ENCODE assay signal across 13 cellular contexts in genomic region chr5:149733129-149733900, GRCh38. TPM values are rescaled to one million over a fixed set of nuclear protein-coding genes. Genes with fewer than 3 reads are reported as not detected.
DNase-seq lines count a peak whose midpoint lies in the region; ATAC-seq, FAIRE-seq and TF ChIP-seq lines count a peak whose summit lies in the region.
"Had no signal": no experiment of that assay in that cellular context is flagged by ENCODE, and none has a peak within 500 bp of the region (broad histone marks: within the 10 kb centered on the region; RNA-seq: fewer than 3 reads in every experiment).

No MANE protein-coding gene starts in this region.

- H3K9me3 Mint-ChIP-seq in activated T-cell treated with anti-CD3 and anti-CD28 coated beads, Interleukin-2, amount 50 U/mL, for 24 hours, result no peaks in the 10 kb centered on the region
- peaks cover 2% of the 10 kb centered on the region for H3K9me3 Mint-ChIP-seq in astrocyte (ENCODE audit: unreplicated experiment)
- H3K9me3 Mint-ChIP-seq in effector memory CD8-positive, alpha-beta T cell, result no peaks in the 10 kb centered on the region
- H3K9me3 Mint-ChIP-seq: activated naive CD8-positive, alpha-beta T cell treated with anti-CD3 and anti-CD28 coated beads, Interleukin-2, amount 10 ng/mL, durations not matched to agents 7 days and 5 days had no signal

- H2AFZ ChIP-seq in astrocyte (ENCODE audit: low read depth, low read length), result no peak overlapping the region

- no peak for ATAC-seq in effector memory CD8-positive, alpha-beta T cell (replicated peaks)

- H3K79me2 ChIP-seq in astrocyte (ENCODE audit: insufficient read depth, low read length), result no peaks in the 10 kb centered on the region

- H3K36me3 Mint-ChIP-seq in activated T-cell treated with anti-CD3 and anti-CD28 coated beads, Interleukin-2, amount 50 U/mL, for 24 hours (ENCODE audit: low read depth), result peaks cover 14% of the 10 kb centered on the region
- H3K36me3 Mint-ChIP-seq in astrocyte (ENCODE audit: low read depth, unreplicated experiment), result peaks cover 3% of the 10 kb centered on the region
- peaks cover 8% of the 10 kb centered on the region for H3K36me3 Mint-ChIP-seq in effector memory CD8-positive, alpha-beta T cell (ENCODE audit: insufficient read depth)
- H3K36me3 Mint-ChIP-seq: activated naive CD8-positive, alpha-beta T cell treated with anti-CD3 and anti-CD28 coated beads, Interleukin-2, amount 10 ng/mL, durations not matched to agents 7 days and 5 days had no signal

- H3K27ac ChIP-seq in astrocyte (ENCODE audit: low read depth, low read length) (no peak overlapping the region), mucosa of rectum (ENCODE audit: low read depth in 2 of 2, low read length in 2 of 2) (peak overlapping the region; percentile 95 to 96), subcutaneous abdominal adipose tissue (ENCODE audit: low read depth, low read length) (peak overlapping the region; percentile 84)
- H3K27ac ChIP-seq: KMS-11, neutrophil had no signal

- H3K4me2 ChIP-seq in astrocyte (ENCODE audit: low read length), result no peak overlapping the region

- no peaks in the 10 kb centered on the region for H3K9me3 ChIP-seq in astrocyte (ENCODE audit: insufficient read depth, low read depth, low read length)
- no peaks in the 10 kb centered on the region for H3K9me3 ChIP-seq in mucosa of rectum (ENCODE audit: control insufficient read depth in 2 of 2, low read length in 2 of 2)
- no peaks in the 10 kb centered on the region for H3K9me3 ChIP-seq in subcutaneous abdominal adipose tissue (ENCODE audit: control insufficient read depth in 5 of 5, low read length in 5 of 5)
- H3K9me3 ChIP-seq: neutrophil had no signal

- H3K9ac ChIP-seq in astrocyte (ENCODE audit: low read length) (no peak overlapping the region), mucosa of rectum (ENCODE audit: low read depth in 1 of 2, low read length in 2 of 2) (peak overlapping the region; percentile 48 to 96), subcutaneous abdominal adipose tissue (ENCODE audit: low read length in 5 of 5) (peak overlapping the region in 4 of 5 donors; percentile 8 to 87 (median 60))
- H3K9ac ChIP-seq: KMS-11 had no signal

- peaks cover 11% of the 10 kb centered on the region for H3K4me1 Mint-ChIP-seq in activated T-cell treated with anti-CD3 and anti-CD28 coated beads, Interleukin-2, amount 50 U/mL, for 24 hours (ENCODE audit: low read depth)
- H3K4me1 Mint-ChIP-seq in astrocyte (ENCODE audit: low read depth, unreplicated experiment), result peaks cover 14% of the 10 kb centered on the region
- H3K4me1 Mint-ChIP-seq in effector memory CD8-positive, alpha-beta T cell (ENCODE audit: low read depth in 2 of 2), result no peaks in the 10 kb centered on the region

- H3K4me3 Mint-ChIP-seq in activated T-cell treated with anti-CD3 and anti-CD28 coated beads, Interleukin-2, amount 50 U/mL, for 24 hours, result peak overlapping the region; percentile 10
- H3K4me3 Mint-ChIP-seq in astrocyte (ENCODE audit: unreplicated experiment), result peak overlapping the region; percentile 46
- H3K4me3 Mint-ChIP-seq in effector memory CD8-positive, alpha-beta T cell, result peak overlapping the region in 1 of 2 donors; percentile 92

- no peaks in the 10 kb centered on the region for H3K27me3 ChIP-seq in astrocyte (ENCODE audit: insufficient read depth, low read length)
- no peaks in the 10 kb centered on the region for H3K27me3 ChIP-seq in mucosa of rectum (ENCODE audit: control insufficient read depth in 2 of 2, insufficient read depth in 2 of 2, low read length in 2 of 2)
- no peaks in the 10 kb centered on the region for H3K27me3 ChIP-seq in subcutaneous abdominal adipose tissue (ENCODE audit: control insufficient read depth in 5 of 5, insufficient read depth in 4 of 5, low read length in 5 of 5)

- DNase-seq in activated T-cell treated with anti-CD3 and anti-CD28 coated beads, Interleukin-2, amount 50 U/mL, for 24 hours, result no peak
- DNase-seq in activated T-cell treated with anti-CD3 and anti-CD28 coated beads, Interleukin-2, amount 50 U/mL, for 48 hours, result no peak
- DNase-seq in astrocyte (ENCODE audit: low read depth), result no peak
- no peak for DNase-seq in RPMI8226
- DNase-seq in effector memory CD8-positive, alpha-beta T cell, result no peak
- DNase-seq in posterior vena cava (ENCODE audit: low spot score), result no peak
- DNase-seq: activated CD4-positive, alpha-beta T cell treated with anti-CD3 and anti-CD28 coated beads for 4 hours; activated naive CD8-positive, alpha-beta T cell treated with anti-CD3 and anti-CD28 coated beads, Interleukin-2, amount 10 ng/mL, durations not matched to agents 7 days and 5 days; effector memory CD4-positive, alpha-beta T cell had no signal

- H3K36me3 ChIP-seq in astrocyte (ENCODE audit: insufficient read depth, low read length), result no peaks in the 10 kb centered on the region
- peaks cover 0 to 7% of the 10 kb centered on the region in 2 donors for H3K36me3 ChIP-seq in mucosa of rectum (ENCODE audit: control insufficient read depth in 2 of 2, insufficient read depth in 2 of 2, low read length in 2 of 2)
- H3K36me3 ChIP-seq in subcutaneous abdominal adipose tissue (ENCODE audit: control insufficient read depth in 5 of 5, insufficient read depth in 5 of 5, low read length in 5 of 5), result no peaks in the 10 kb centered on the region
- H3K36me3 ChIP-seq: neutrophil had no signal

- intact Hi-C loops in posterior vena cava (cut with DNase I), result loop anchor here (5.0 to 10.0 kb wide), 3 partner anchors 39 to 94 kb away; no protein-coding TSS in a partner anchor

- TF ChIP-seq CTCF in astrocyte (IDR thresholded peaks at IDR 0.05; ENCODE audit: insufficient read depth, low read depth, low read length), result no peak

- H3K4me1 ChIP-seq in astrocyte (ENCODE audit: insufficient read depth, low read length), result peaks cover 5% of the 10 kb centered on the region
- H3K4me1 ChIP-seq in mucosa of rectum (ENCODE audit: control insufficient read depth in 2 of 2, insufficient read depth in 2 of 2, low read length in 2 of 2), result peaks cover 22 to 29% of the 10 kb centered on the region in 2 donors
- H3K4me1 ChIP-seq in subcutaneous abdominal adipose tissue (ENCODE audit: control insufficient read depth in 5 of 5, insufficient read depth in 5 of 5, low read length in 5 of 5), result peaks cover 4 to 56% (median 44%) of the 10 kb centered on the region in 5 donors

- no peak for FAIRE-seq in astrocyte (lab: Jason Lieb, UNC)

- H4K20me1 ChIP-seq in astrocyte (ENCODE audit: insufficient read depth, low read length), result peaks cover 4% of the 10 kb centered on the region

- no peak overlapping the region for H3K27ac Mint-ChIP-seq in activated T-cell treated with anti-CD3 and anti-CD28 coated beads, Interleukin-2, amount 50 U/mL, for 24 hours
- no peak overlapping the region for H3K27ac Mint-ChIP-seq in astrocyte (ENCODE audit: unreplicated experiment)
- H3K27ac Mint-ChIP-seq in effector memory CD8-positive, alpha-beta T cell, result no peak overlapping the region
- H3K27ac Mint-ChIP-seq: activated naive CD8-positive, alpha-beta T cell treated with anti-CD3 and anti-CD28 coated beads, Interleukin-2, amount 10 ng/mL, durations not matched to agents 7 days and 5 days had no signal

- no peaks in the 10 kb centered on the region for H3K27me3 Mint-ChIP-seq in activated T-cell treated with anti-CD3 and anti-CD28 coated beads, Interleukin-2, amount 50 U/mL, for 24 hours
- peaks cover 15% of the 10 kb centered on the region for H3K27me3 Mint-ChIP-seq in astrocyte (ENCODE audit: low read depth, unreplicated experiment)
- H3K27me3 Mint-ChIP-seq in effector memory CD8-positive, alpha-beta T cell, result no peaks in the 10 kb centered on the region
- H3K27me3 Mint-ChIP-seq: activated naive CD8-positive, alpha-beta T cell treated with anti-CD3 and anti-CD28 coated beads, Interleukin-2, amount 10 ng/mL, durations not matched to agents 7 days and 5 days had no signal

- H3K4me3 ChIP-seq in astrocyte (ENCODE audit: insufficient read depth, low read depth, low read length) (no peak overlapping the region), mucosa of rectum (ENCODE audit: low read length in 2 of 2) (peak overlapping the region; percentile 87 to 90), subcutaneous abdominal adipose tissue (ENCODE audit: low read depth in 1 of 5, low read length in 5 of 5) (peak overlapping the region; percentile 71 to 92 (median 85))

RNA-seq across cellular contexts. Expression of gene PPARGC1B, which starts 3.2 kb away (rescaled TPM):
- 3.8 and 4.2 TPM in 2 replicates for total RNA-seq in astrocyte
- 1 to 10 TPM; 7.2 to 8.7 TPM for total RNA-seq in posterior vena cava
